9 cellular contexts compared by ENCODE assay signal in the genomic region with DNA sequence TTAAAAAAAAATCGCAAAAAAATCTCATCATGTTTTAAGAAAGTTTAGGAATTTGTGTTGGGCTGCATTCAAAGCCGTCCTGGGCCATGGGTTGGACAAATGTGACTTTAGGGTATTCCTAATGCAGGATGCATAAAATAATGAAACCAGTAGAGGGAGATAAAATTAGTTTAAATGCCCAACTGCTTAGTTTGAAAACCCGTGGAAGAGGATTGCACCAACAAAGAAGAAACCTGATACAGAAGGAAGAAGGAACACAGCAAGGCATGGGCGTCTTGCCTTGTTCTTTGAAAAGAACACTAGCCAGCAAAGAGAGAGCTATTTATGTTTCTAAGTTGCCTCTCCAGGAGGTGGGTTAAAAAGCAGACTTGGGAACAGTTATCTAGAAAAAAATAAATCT. TPM values are rescaled to one million over a fixed set of nuclear protein-coding genes. Genes with fewer than 3 reads are reported as not detected.
DNase-seq lines count a peak whose midpoint lies in the region; ATAC-seq, FAIRE-seq and TF ChIP-seq lines count a peak whose summit lies in the region.
"Had no signal": no experiment of that assay in that cellular context is flagged by ENCODE, and none has a peak within 500 bp of the region (broad histone marks: within the 10 kb centered on the region; RNA-seq: fewer than 3 reads in every experiment).

No MANE protein-coding gene starts in this region.

- no peaks in the 10 kb centered on the region for H3K9me2 ChIP-seq in OCI-LY7 (ENCODE audit: insufficient read depth, low read length)

- no peak overlapping the region for H3K4me3 ChIP-seq in OCI-LY7 (ENCODE audit: low read depth, low read length, poor library complexity, severe bottlenecking)
- H3K4me3 ChIP-seq in fibroblast of lung (replicated peaks in 1 of 4; ENCODE audit: control extremely low read depth in 1 of 4, insufficient read depth in 1 of 4, low read depth in 3 of 4, low read length in 4 of 4) = no peak overlapping the region

- FAIRE-seq in urothelium cell line (lab: Jason Lieb, UNC) = no peak

- no peaks in the 10 kb centered on the region for H4K20me1 ChIP-seq in OCI-LY7 (ENCODE audit: insufficient read depth, low read length)
- H4K20me1 ChIP-seq in fibroblast of lung (ENCODE audit: control insufficient read depth, extremely low read depth, insufficient read depth, low read length) = no peaks in the 10 kb centered on the region

- peaks cover 6% of the 10 kb centered on the region; the same call in 1 of the 2 replicates for H3K36me3 ChIP-seq in OCI-LY7 (ENCODE audit: insufficient read depth, low read length)
- H3K36me3 ChIP-seq in fibroblast of lung (ENCODE audit: control insufficient read depth, insufficient read depth, low read length) = no peaks in the 10 kb centered on the region

- 0 out of 2 replicates have a peak, but pooled peaks have one; percentile 34 for TF ChIP-seq CTCF in OCI-LY7 (conservative IDR thresholded peaks at IDR 0.05; ENCODE audit: low read length)
- TF ChIP-seq CTCF in fibroblast of lung (conservative IDR thresholded peaks at IDR 0.05 in 1 of 2, IDR thresholded peaks at IDR 0.05 in 1 of 2; ENCODE audit: low read depth in 1 of 2, low read length in 2 of 2) = peak in 1 of 2 donors; percentile 30

- intact Hi-C loops in OCI-LY7 (cut with micrococcal nuclease; ENCODE audit: unreplicated experiment) = no loop called here

- H2AFZ ChIP-seq in OCI-LY7 (ENCODE audit: low read length) (no peak overlapping the region), fibroblast of lung (ENCODE audit: low read length) (no peak overlapping the region)

- no peak overlapping the region for H3K27ac ChIP-seq in OCI-LY7 (ENCODE audit: low read depth, low read length, poor library complexity, severe bottlenecking)
- H3K27ac ChIP-seq in fibroblast of lung (ENCODE audit: insufficient read depth, low read length) = no peak overlapping the region

- no peaks in the 10 kb centered on the region for H3K9me3 ChIP-seq in OCI-LY7 (ENCODE audit: low read length)
- no peaks in the 10 kb centered on the region for H3K9me3 ChIP-seq in fibroblast of lung (ENCODE audit: control insufficient read depth, insufficient read depth, low read depth, low read length)

- CTCF ChIA-PET in OCI-LY7 (lab: Charles Lee; ENCODE audit: unreplicated experiment) = no interaction called here

- no TSS peak for BruUV-seq in OCI-LY7 (replicated peaks; lab: Mats Ljungman, UMichigan)

- H3K79me2 ChIP-seq in OCI-LY7 (ENCODE audit: insufficient read depth, low read depth, low read length) = no peaks in the 10 kb centered on the region
- no peaks in the 10 kb centered on the region for H3K79me2 ChIP-seq in fibroblast of lung (ENCODE audit: control insufficient read depth, insufficient read depth, low read length)

- no peaks in the 10 kb centered on the region for H3K27me3 ChIP-seq in fibroblast of lung (ENCODE audit: control insufficient read depth, insufficient read depth, low read length)

- H3K4me2 ChIP-seq in OCI-LY7 (ENCODE audit: low read length) = no peak overlapping the region
- H3K4me2 ChIP-seq in fibroblast of lung (ENCODE audit: extremely low read depth, insufficient read depth, low read length) = no peak overlapping the region

- H3K4me1 ChIP-seq in OCI-LY7 (ENCODE audit: insufficient read depth, low read length, poor library complexity, severe bottlenecking) (no peaks in the 10 kb centered on the region), fibroblast of lung (ENCODE audit: control insufficient read depth, extremely low read depth, insufficient read depth, low read length) (no peaks in the 10 kb centered on the region)

- no peak overlapping the region for H3K9ac ChIP-seq in fibroblast of lung (ENCODE audit: insufficient read depth, low read length)

- POLR2A ChIA-PET in OCI-LY7 (lab: Charles Lee) = interaction anchor here (0.6 kb wide), 1 partner anchor 14 kb away, joined by 3 read pairs; no protein-coding TSS in a partner anchor

- DNase-seq in SIG-M5 treated with dmso at 0.1 percent for 504 hours (lab: John Stamatoyannopoulos, UW; ENCODE audit: unreplicated experiment) = peak; percentile 19
- no peak for DNase-seq in SIG-M5 (lab: John Stamatoyannopoulos, UW)
- no peak for DNase-seq in OCI-LY7 (ENCODE audit: low spot score)
- DNase-seq in fibroblast of lung (ENCODE audit: low read depth in 2 of 2) = peak; percentile 51 to 77
- peak; percentile 19 for DNase-seq in urothelium cell line (ENCODE audit: low spot score)
- DNase-seq in activated CD8-positive, alpha-beta memory T cell treated with anti-CD3 and anti-CD28 coated beads for 24 hours = no peak
- no peak for DNase-seq in NCI-H774 (lab: John Stamatoyannopoulos, UW)
- DNase-seq: islet precursor cell had no signal

- no peak for ATAC-seq in GM19351 (IDR thresholded peaks at IDR 0.05; ENCODE audit: unreplicated experiment)

RNA-seq across cellular contexts. Expression of a gene that starts 37.9 kb away (rescaled TPM):
- 23.1 and 39.9 TPM in 2 replicates for total RNA-seq in OCI-LY7 (2014; rRNA removed; shearing (Covaris generic))
- total RNA-seq in OCI-LY7 (2022) (28.1 and 31.4 TPM in 2 replicates), fibroblast of lung (15.7 TPM in 2 replicates)
- 17.4 and 43.2 TPM in 2 replicates for polyA plus RNA-seq in fibroblast of lung
- polyA plus RNA-seq in fibroblast of lung (2012) = 9.6 and 24.1 TPM in 2 replicates
- 3.8 and 25.2 TPM in 2 replicates for polyA minus RNA-seq in fibroblast of lung (ENCODE audit: low replicate concordance)

RNA-seq across cellular contexts. Expression of a gene that starts 38.1 kb away (rescaled TPM):
- total RNA-seq in OCI-LY7 (2014; rRNA removed; shearing (Covaris generic)) = 13.9 and 14.9 TPM in 2 replicates
- total RNA-seq in OCI-LY7 (2022) (21.7 and 26.8 TPM in 2 replicates), fibroblast of lung (21.3 and 29.7 TPM in 2 replicates)
- polyA plus RNA-seq in fibroblast of lung = 14.5 and 16.2 TPM in 2 replicates
- 6.4 and 9.2 TPM in 2 replicates for polyA plus RNA-seq in fibroblast of lung (2012)
- 5.5 and 6.2 TPM in 2 replicates for polyA minus RNA-seq in fibroblast of lung (ENCODE audit: low replicate concordance)

Comparison
In these comparisons a context has a peak if more than half of its experiments do, and no peak if none do; other contexts are left out.
1. DNase-seq: peak in SIG-M5 treated with dmso at 0.1 percent for 504 hours (single experiment), fibroblast of lung (2 of 2) and urothelium cell line (single experiment); none in SIG-M5 (single experiment), OCI-LY7 (single experiment), activated CD8-positive, alpha-beta memory T cell treated with anti-CD3 and anti-CD28 coated beads for 24 hours (single experiment) and NCI-H774 (single experiment).